16 cellular contexts compared by ENCODE assay signal in the genomic region with DNA sequence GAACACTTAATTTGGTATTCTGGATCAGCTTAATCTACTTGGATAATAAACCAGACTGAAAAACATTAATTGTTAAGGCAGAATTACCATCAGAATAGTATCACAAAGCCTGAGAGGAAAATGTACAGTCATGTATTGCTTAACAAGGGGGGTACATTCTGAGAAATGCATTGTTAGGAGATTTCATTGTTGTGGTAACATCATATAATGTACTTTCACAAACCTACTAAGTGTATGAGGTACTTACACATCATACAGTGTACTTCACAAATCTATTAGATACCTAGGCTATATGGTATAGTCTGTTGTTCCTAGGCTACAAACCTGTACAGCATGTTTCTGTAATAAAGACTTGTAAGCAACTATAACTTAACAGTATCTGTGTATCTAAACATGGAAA.
DNase-seq lines count a peak whose midpoint lies in the region; ATAC-seq and TF ChIP-seq lines count a peak whose summit lies in the region.
"Had no signal": no experiment of that assay in that cellular context is flagged by ENCODE, and none has a peak within 500 bp of the region (broad histone marks: within the 10 kb centered on the region; RNA-seq: fewer than 3 reads in every experiment).

No MANE protein-coding gene starts in this region.

- no peaks in the 10 kb centered on the region for H3K9me3 ChIP-seq in CD4-positive, alpha-beta T cell (ENCODE audit: control insufficient read depth, low read length)
- H3K9me3 ChIP-seq in GM23248 (ENCODE audit: low read depth) = no peaks in the 10 kb centered on the region
- H3K9me3 ChIP-seq: adrenal gland had no signal

- no peak overlapping the region for H3K4me3 ChIP-seq in GM23248
- no peak overlapping the region for H3K4me3 ChIP-seq in dorsolateral prefrontal cortex
- H3K4me3 ChIP-seq: adrenal gland had no signal

- no peaks in the 10 kb centered on the region for H4K20me1 ChIP-seq in GM23248 (ENCODE audit: insufficient read depth)

- H3K9me2 ChIP-seq in GM23248 (ENCODE audit: insufficient read depth) = no peaks in the 10 kb centered on the region

- 0 out of 2 replicates have a peak, but pooled peaks cover 10% of the 10 kb centered on the region for H3F3A ChIP-seq in GM23248 (ENCODE audit: insufficient read depth)

- H3K27me3 ChIP-seq in CD4-positive, alpha-beta T cell (ENCODE audit: control insufficient read depth, insufficient read depth, low read length) = no peaks in the 10 kb centered on the region
- H3K27me3 ChIP-seq in GM23248 (replicated peaks; ENCODE audit: insufficient read depth) = no peaks in the 10 kb centered on the region
- no peaks in the 10 kb centered on the region for H3K27me3 ChIP-seq in dorsolateral prefrontal cortex
- H3K27me3 ChIP-seq: adrenal gland had no signal

- H3K9ac ChIP-seq in GM23248 = no peak overlapping the region

- H3K9me3 Mint-ChIP-seq in CD4-positive, alpha-beta T cell = no peaks in the 10 kb centered on the region
- no peaks in the 10 kb centered on the region for H3K9me3 Mint-ChIP-seq in WTC11
- H3K9me3 Mint-ChIP-seq in memory B cell = no peaks in the 10 kb centered on the region
- H3K9me3 Mint-ChIP-seq: effector memory CD8-positive, alpha-beta T cell had no signal

- H3K4me3 Mint-ChIP-seq in CD4-positive, alpha-beta T cell = no peak overlapping the region
- H3K4me3 Mint-ChIP-seq in WTC11 (no peak overlapping the region), memory B cell (no peak overlapping the region)
- H3K4me3 Mint-ChIP-seq: effector memory CD8-positive, alpha-beta T cell had no signal

- peaks cover 47% of the 10 kb centered on the region for H3K36me3 Mint-ChIP-seq in CD4-positive, alpha-beta T cell (ENCODE audit: low read depth)
- peaks cover 13% of the 10 kb centered on the region for H3K36me3 Mint-ChIP-seq in WTC11
- peaks cover 7% of the 10 kb centered on the region for H3K36me3 Mint-ChIP-seq in memory B cell

- H3K36me3 ChIP-seq in GM23248 (ENCODE audit: low read depth) = peaks cover 30% of the 10 kb centered on the region

- POLR2A ChIA-PET in CD4-positive, alpha-beta T cell (lab: Charles Lee) = no interaction called here
- POLR2A ChIA-PET in WTC11 (lab: Charles Lee) = no interaction called here

- ATAC-seq in CD4-positive, alpha-beta T cell (ENCODE audit: poor library complexity) = no peak
- ATAC-seq in WTC11 = no peak
- ATAC-seq in memory B cell (ENCODE audit: low read depth) = no peak
- ATAC-seq: effector memory CD8-positive, alpha-beta T cell had no signal

- no peak for TF ChIP-seq CTCF in CD4-positive, alpha-beta T cell (IDR thresholded peaks at IDR 0.05)
- TF ChIP-seq CTCF in WTC11 (IDR thresholded peaks at IDR 0.05) (no peak), dorsolateral prefrontal cortex (IDR thresholded peaks at IDR 0.05 in 54 of 56, conservative IDR thresholded peaks at IDR 0.05 in 2 of 56; ENCODE audit: low read depth in 1 of 56, partially characterized antibody in 56 of 56) (no peak)

- H2AFZ ChIP-seq in GM23248 = no peak overlapping the region

- H3K27ac ChIP-seq in CD4-positive, alpha-beta T cell (ENCODE audit: low read depth, low read length) = no peak overlapping the region
- H3K27ac ChIP-seq in GM23248 (no peak overlapping the region), dorsolateral prefrontal cortex (peak overlapping the region in 4 of 59 donors; percentile 8 to 46 (median 28))
- H3K27ac ChIP-seq: adrenal gland had no signal

- peaks cover 7% of the 10 kb centered on the region for H3K4me1 Mint-ChIP-seq in CD4-positive, alpha-beta T cell (ENCODE audit: low read depth)
- no peaks in the 10 kb centered on the region for H3K4me1 Mint-ChIP-seq in WTC11
- H3K4me1 Mint-ChIP-seq in memory B cell = peaks cover 7% of the 10 kb centered on the region

- H3K4me1 ChIP-seq in GM23248 (ENCODE audit: insufficient read depth) = no peaks in the 10 kb centered on the region

- intact Hi-C loops in CD4-positive, alpha-beta T cell (cut with DNase I, micrococcal nuclease) = no loop called here
- intact Hi-C loops in dorsolateral prefrontal cortex (cut with DNase I) = no loop called here

- H3K27ac Mint-ChIP-seq in CD4-positive, alpha-beta T cell = peak overlapping the region; percentile 36
- peak overlapping the region; percentile 44; the same call in 1 of the 2 replicates for H3K27ac Mint-ChIP-seq in WTC11
- H3K27ac Mint-ChIP-seq in memory B cell = peak overlapping the region; percentile 0
- H3K27ac Mint-ChIP-seq: effector memory CD8-positive, alpha-beta T cell had no signal

- CTCF ChIA-PET in CD4-positive, alpha-beta T cell (lab: Charles Lee) = no interaction called here
- CTCF ChIA-PET in WTC11 (lab: Charles Lee) = no interaction called here

- no peak overlapping the region for H3K4me2 ChIP-seq in GM23248 (ENCODE audit: unreplicated experiment)

- no peaks in the 10 kb centered on the region for H3K27me3 Mint-ChIP-seq in CD4-positive, alpha-beta T cell
- H3K27me3 Mint-ChIP-seq in WTC11 (ENCODE audit: low read depth) (no peaks in the 10 kb centered on the region), memory B cell (no peaks in the 10 kb centered on the region)
- H3K27me3 Mint-ChIP-seq: effector memory CD8-positive, alpha-beta T cell had no signal

- H3K79me2 ChIP-seq in GM23248 (ENCODE audit: insufficient read depth) = peaks cover 69% of the 10 kb centered on the region

- in situ Hi-C loops in GM23248 (cut with MboI) = no loop called here

- no peak for DNase-seq in CD4-positive, alpha-beta T cell
- peak; percentile 12 for DNase-seq in GM23248
- no peak for DNase-seq in WTC11 (ENCODE audit: low spot score)
- DNase-seq in memory B cell (ENCODE audit: low spot score in 2 of 2) = no peak
- no peak for DNase-seq in NCI-H1105 (lab: John Stamatoyannopoulos, UW)
- DNase-seq in NCI-H2081 treated with DMSO at 0.1 percent for 48 hours (lab: John Stamatoyannopoulos, UW) = no peak
- DNase-seq in dorsolateral prefrontal cortex = no peak
- DNase-seq: adrenal gland; central memory CD4-positive, alpha-beta T cell; DMS153; effector memory CD8-positive, alpha-beta T cell; hippocampal formation; kidney glomerular epithelial cell; NCI-H748 treated with DMSO at 0.1 percent for 48 hours; RPMI8226; stimulated activated CD4-positive, alpha-beta T cell treated with anti-CD3 and anti-CD28 coated beads, Interleukin-4, amount 100 ng/mL, for 1 hour had no signal

TF ChIP-seq in WTC11, 78 proteins besides CTCF, POLR2A, EP300 and RAD21 (continues in another document):
- TF ChIP-seq MYBL2 (CRISPR knock-in tag; IDR thresholded peaks at IDR 0.05) = no peak
- no peak for TF ChIP-seq NFYB (CRISPR knock-in tag; conservative IDR thresholded peaks at IDR 0.05; ENCODE audit: low read depth)
- TF ChIP-seq, protein P1, sequence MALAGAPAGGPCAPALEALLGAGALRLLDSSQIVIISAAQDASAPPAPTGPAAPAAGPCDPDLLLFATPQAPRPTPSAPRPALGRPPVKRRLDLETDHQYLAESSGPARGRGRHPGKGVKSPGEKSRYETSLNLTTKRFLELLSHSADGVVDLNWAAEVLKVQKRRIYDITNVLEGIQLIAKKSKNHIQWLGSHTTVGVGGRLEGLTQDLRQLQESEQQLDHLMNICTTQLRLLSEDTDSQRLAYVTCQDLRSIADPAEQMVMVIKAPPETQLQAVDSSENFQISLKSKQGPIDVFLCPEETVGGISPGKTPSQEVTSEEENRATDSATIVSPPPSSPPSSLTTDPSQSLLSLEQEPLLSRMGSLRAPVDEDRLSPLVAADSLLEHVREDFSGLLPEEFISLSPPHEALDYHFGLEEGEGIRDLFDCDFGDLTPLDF (CRISPR knock-in tag; IDR thresholded peaks at IDR 0.05) = no peak
- TF ChIP-seq, protein P2, sequence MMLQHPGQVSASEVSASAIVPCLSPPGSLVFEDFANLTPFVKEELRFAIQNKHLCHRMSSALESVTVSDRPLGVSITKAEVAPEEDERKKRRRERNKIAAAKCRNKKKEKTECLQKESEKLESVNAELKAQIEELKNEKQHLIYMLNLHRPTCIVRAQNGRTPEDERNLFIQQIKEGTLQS (CRISPR knock-in tag; conservative IDR thresholded peaks at IDR 0.05) = no peak
- TF ChIP-seq, protein P3, sequence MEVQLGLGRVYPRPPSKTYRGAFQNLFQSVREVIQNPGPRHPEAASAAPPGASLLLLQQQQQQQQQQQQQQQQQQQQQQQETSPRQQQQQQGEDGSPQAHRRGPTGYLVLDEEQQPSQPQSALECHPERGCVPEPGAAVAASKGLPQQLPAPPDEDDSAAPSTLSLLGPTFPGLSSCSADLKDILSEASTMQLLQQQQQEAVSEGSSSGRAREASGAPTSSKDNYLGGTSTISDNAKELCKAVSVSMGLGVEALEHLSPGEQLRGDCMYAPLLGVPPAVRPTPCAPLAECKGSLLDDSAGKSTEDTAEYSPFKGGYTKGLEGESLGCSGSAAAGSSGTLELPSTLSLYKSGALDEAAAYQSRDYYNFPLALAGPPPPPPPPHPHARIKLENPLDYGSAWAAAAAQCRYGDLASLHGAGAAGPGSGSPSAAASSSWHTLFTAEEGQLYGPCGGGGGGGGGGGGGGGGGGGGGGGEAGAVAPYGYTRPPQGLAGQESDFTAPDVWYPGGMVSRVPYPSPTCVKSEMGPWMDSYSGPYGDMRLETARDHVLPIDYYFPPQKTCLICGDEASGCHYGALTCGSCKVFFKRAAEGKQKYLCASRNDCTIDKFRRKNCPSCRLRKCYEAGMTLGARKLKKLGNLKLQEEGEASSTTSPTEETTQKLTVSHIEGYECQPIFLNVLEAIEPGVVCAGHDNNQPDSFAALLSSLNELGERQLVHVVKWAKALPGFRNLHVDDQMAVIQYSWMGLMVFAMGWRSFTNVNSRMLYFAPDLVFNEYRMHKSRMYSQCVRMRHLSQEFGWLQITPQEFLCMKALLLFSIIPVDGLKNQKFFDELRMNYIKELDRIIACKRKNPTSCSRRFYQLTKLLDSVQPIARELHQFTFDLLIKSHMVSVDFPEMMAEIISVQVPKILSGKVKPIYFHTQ (CRISPR knock-in tag; IDR thresholded peaks at IDR 0.05) = no peak
- no peak for TF ChIP-seq ZBTB21 (CRISPR knock-in tag; IDR thresholded peaks at IDR 0.05; ENCODE audit: borderline replicate concordance)
- no peak for TF ChIP-seq OVOL2 (CRISPR knock-in tag; IDR thresholded peaks at IDR 0.05; ENCODE audit: borderline replicate concordance)
- TF ChIP-seq, protein P4, sequence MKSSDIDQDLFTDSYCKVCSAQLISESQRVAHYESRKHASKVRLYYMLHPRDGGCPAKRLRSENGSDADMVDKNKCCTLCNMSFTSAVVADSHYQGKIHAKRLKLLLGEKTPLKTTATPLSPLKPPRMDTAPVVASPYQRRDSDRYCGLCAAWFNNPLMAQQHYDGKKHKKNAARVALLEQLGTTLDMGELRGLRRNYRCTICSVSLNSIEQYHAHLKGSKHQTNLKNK (CRISPR knock-in tag; IDR thresholded peaks at IDR 0.05) = no peak
- TF ChIP-seq, protein P5, sequence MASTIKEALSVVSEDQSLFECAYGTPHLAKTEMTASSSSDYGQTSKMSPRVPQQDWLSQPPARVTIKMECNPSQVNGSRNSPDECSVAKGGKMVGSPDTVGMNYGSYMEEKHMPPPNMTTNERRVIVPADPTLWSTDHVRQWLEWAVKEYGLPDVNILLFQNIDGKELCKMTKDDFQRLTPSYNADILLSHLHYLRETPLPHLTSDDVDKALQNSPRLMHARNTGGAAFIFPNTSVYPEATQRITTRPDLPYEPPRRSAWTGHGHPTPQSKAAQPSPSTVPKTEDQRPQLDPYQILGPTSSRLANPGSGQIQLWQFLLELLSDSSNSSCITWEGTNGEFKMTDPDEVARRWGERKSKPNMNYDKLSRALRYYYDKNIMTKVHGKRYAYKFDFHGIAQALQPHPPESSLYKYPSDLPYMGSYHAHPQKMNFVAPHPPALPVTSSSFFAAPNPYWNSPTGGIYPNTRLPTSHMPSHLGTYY (CRISPR knock-in tag; IDR thresholded peaks at IDR 0.05) = no peak
